In the genomic region with DNA sequence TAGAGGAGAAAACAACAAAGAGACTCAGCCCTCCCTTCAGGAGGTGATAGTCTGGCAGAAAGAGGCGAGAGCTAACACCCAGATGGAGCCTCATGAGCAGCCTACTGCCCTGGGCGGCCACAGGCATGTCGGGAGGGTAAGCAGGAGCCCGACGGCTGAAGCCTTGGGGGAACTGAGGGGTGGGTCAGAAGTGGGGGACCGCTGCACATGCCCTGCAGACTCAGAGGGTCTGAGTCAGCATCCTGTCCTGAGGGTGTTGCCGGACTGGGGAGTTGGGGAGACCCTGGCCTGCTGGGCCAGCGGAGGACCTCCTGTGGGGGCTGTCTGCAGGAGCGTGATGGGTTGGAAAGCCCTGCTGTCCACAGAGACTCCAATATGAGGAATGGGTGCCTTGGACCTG, we compare ENCODE assay signal across 24 cellular contexts.
"Had no signal": no experiment of that assay in that cellular context is flagged by ENCODE, and none has a peak within 500 bp of the region (broad histone marks: within the 10 kb centered on the region; RNA-seq: fewer than 3 reads in every experiment).

No MANE protein-coding gene starts in this region.

- H3K4me3 ChIP-seq: adrenal gland, breast epithelium, MG63, Peyer's patch, SJCRH30 had no signal

- ATAC-seq: activated CD4-positive, alpha-beta T cell treated with anti-CD3 and anti-CD28 coated beads for 36 hours; activated CD8-positive, alpha-beta T cell treated with anti-CD3 and anti-CD28 coated beads for 36 hours had no signal

- H3K36me3 ChIP-seq: adrenal gland, breast epithelium, MG63, Peyer's patch, SJCRH30, WERI-Rb-1 had no signal

- H3K36me3 Mint-ChIP-seq: activated naive CD8-positive, alpha-beta T cell treated with anti-CD3 and anti-CD28 coated beads, Interleukin-2, amount 10 ng/mL, durations not matched to agents 7 days and 5 days had no signal

- H3K27ac ChIP-seq: adrenal gland, breast epithelium, Peyer's patch, SJCRH30, WERI-Rb-1 had no signal

- H3K27me3 Mint-ChIP-seq: activated CD4-positive, alpha-beta T cell treated with anti-CD3 and anti-CD28 coated beads for 36 hours; activated CD8-positive, alpha-beta T cell treated with anti-CD3 and anti-CD28 coated beads for 36 hours had no signal

- H3K27ac Mint-ChIP-seq: activated CD4-positive, alpha-beta T cell treated with anti-CD3 and anti-CD28 coated beads for 36 hours; activated CD8-positive, alpha-beta T cell treated with anti-CD3 and anti-CD28 coated beads for 36 hours; activated naive CD8-positive, alpha-beta T cell treated with anti-CD3 and anti-CD28 coated beads, Interleukin-2, amount 10 ng/mL, durations not matched to agents 7 days and 5 days had no signal

- H3K9ac ChIP-seq: SK-N-SH had no signal

- H3K4me3 Mint-ChIP-seq: activated CD4-positive, alpha-beta T cell treated with anti-CD3 and anti-CD28 coated beads for 36 hours; activated CD8-positive, alpha-beta T cell treated with anti-CD3 and anti-CD28 coated beads for 36 hours; activated naive CD8-positive, alpha-beta T cell treated with anti-CD3 and anti-CD28 coated beads, Interleukin-2, amount 10 ng/mL, durations not matched to agents 7 days and 5 days had no signal

- H3K27me3 ChIP-seq: adrenal gland, breast epithelium, MG63, Peyer's patch, SJCRH30 had no signal

- H3K4me2 ChIP-seq: SK-N-SH had no signal

- H3K9me3 Mint-ChIP-seq: activated CD8-positive, alpha-beta T cell treated with anti-CD3 and anti-CD28 coated beads for 36 hours; activated naive CD8-positive, alpha-beta T cell treated with anti-CD3 and anti-CD28 coated beads, Interleukin-2, amount 10 ng/mL, durations not matched to agents 7 days and 5 days had no signal

- DNase-seq: activated CD4-positive, alpha-beta T cell treated with anti-CD3 and anti-CD28 coated beads for 36 hours; activated CD4-positive, alpha-beta T cell treated with anti-CD3 and anti-CD28 coated beads, Interleukin-2, amount 50 U/mL, for 1 hour; activated CD8-positive, alpha-beta memory T cell treated with anti-CD3 and anti-CD28 coated beads, Interleukin-2, amount 50 U/mL, for 4 hours; activated CD8-positive, alpha-beta T cell treated with anti-CD3 and anti-CD28 coated beads for 36 hours; activated naive CD4-positive, alpha-beta T cell treated with anti-CD3 and anti-CD28 coated beads, Interleukin-2, amount 50 U/mL, for 16 hours; activated naive CD8-positive, alpha-beta T cell treated with anti-CD3 and anti-CD28 coated beads, Interleukin-2, amount 10 ng/mL, durations not matched to agents 7 days and 5 days; adrenal gland; anterior cingulate cortex; caudate nucleus; MG63; MV-4-11; NCI-H1092 treated with DMSO at 0.1 percent for 48 hours; NCI-H1417 treated with DMSO at 0.1 percent for 48 hours; NCI-H1694 treated with DMSO at 0.1 percent for 48 hours; NCI-H2029 treated with DMSO at 0.1 percent for 48 hours; NCI-H345; NCI-H510A; NCI-H69; SJCRH30; SK-N-SH; T-helper 1 cell; WERI-Rb-1 had no signal

- H3K9me3 ChIP-seq: adrenal gland, breast epithelium, MG63, Peyer's patch, SJCRH30, SK-N-SH had no signal
